In the genomic region with DNA sequence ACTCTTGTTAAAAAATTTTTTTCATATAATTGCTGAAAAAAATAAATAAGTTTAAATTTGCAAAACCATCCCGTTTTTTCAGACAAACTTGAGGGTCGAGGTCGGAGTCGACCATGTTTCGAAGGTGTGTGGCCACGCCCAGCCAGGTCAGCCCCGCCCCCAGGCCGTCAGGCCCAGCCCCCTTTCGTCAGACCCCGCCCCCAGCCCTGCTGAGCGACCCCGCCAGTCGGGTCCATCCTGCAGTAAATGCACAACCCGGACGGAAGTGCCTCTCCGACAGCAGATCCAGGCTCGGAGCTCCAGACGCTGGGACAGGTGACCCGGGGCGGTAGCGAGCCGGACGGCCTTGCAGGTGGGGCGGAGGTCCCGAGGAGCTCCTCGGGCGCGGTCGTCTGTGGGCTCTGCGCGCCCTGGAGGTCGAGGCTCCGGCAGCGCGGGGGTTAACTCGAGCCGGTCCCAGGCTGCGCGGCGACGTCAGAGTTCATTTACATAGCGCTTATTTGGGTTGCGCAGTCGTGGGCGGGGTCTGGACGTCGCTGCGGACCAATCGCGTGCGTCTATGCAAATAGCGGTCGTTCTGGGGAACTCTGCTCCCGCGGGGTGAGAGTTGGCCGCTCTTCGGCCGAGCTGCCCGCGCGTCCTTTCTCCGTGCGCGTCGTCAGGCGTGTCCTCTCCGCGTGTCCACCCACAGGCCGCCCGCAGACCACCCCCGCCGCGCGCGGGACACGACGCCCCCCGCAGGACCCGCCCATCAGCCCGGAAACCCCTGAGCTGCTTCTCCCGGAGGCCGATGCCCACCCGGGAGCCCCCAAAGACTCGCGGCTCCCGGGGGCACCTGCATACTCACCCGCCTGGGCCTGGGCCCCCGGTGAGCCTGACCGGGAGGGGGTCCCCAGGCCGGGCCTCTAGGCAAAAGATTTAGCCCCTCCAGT, we compare ENCODE assay signal across 8 cellular contexts. TPM values are rescaled to one million over a fixed set of nuclear protein-coding genes. Genes with fewer than 3 reads are reported as not detected.
DNase-seq lines count a peak whose midpoint lies in the region; ATAC-seq and TF ChIP-seq lines count a peak whose summit lies in the region.

A gene with protein sequence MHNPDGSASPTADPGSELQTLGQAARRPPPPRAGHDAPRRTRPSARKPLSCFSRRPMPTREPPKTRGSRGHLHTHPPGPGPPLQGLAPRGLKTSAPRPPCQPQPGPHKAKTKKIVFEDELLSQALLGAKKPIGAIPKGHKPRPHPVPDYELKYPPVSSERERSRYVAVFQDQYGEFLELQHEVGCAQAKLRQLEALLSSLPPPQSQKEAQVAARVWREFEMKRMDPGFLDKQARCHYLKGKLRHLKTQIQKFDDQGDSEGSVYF (plus strand): TSS at position 225 of the 932 bp plus-strand sequence. CDS start 22 bp downstream, at position 247.

- H2BK120ac ChIP-seq in H9 (ENCODE audit: low read depth, low read length, poor library complexity, severe bottlenecking) = no peak within 1 kb of the TSS

- DNase-seq in H9 (peak; percentile 97), MG63 (peak; percentile 99), SHP77 (lab: John Stamatoyannopoulos, UW) (peak; percentile 96 to 97), fibroblast of pulmonary artery (ENCODE audit: low read depth) (peak; percentile 98)
- peak; percentile 94 for DNase-seq in activated T-helper 9 cell treated with anti-CD3 and anti-CD28 coated beads, Interleukin-2, amount 50 U/mL, for 16 hours (ENCODE audit: low read depth)
- DNase-seq in natural killer cell treated with Interleukin-12 subunit alpha and Interleukin-12 subunit beta and Interleukin-15 and Interleukin-18, amount 100 ng/mL, for 72 hours (ENCODE audit: low spot score) = peak; percentile 97
- DNase-seq in stimulated activated naive CD4-positive, alpha-beta T cell treated with Interleukin-2 at 50 U/mL for 16 hours (lab: John Stamatoyannopoulos, UW) = peak; percentile 96

- no peak for TF ChIP-seq CTCF in H9 (conservative IDR thresholded peaks at IDR 0.05)
- no peak for TF ChIP-seq CTCF in fibroblast of pulmonary artery (IDR thresholded peaks at IDR 0.05; ENCODE audit: low read length, missing control alignments)

- H3K9ac ChIP-seq in ES-I3 (ENCODE audit: low read depth, low read length) = peak within 1 kb of the TSS; percentile 91
- peak within 1 kb of the TSS; percentile 62 for H3K9ac ChIP-seq in H9 (ENCODE audit: extremely low read depth, insufficient read length, low read length)

- peak within 1 kb of the TSS; percentile 64 for H3K4me3 ChIP-seq in MG63
- peak within 1 kb of the TSS; percentile 75 for H3K4me3 ChIP-seq in fibroblast of pulmonary artery (replicated peaks; ENCODE audit: low read depth, low read length)

- H3K27ac Mint-ChIP-seq in H9 = peak within 1 kb of the TSS; percentile 97 to 100 (median 98)
- H3K27ac Mint-ChIP-seq in natural killer cell treated with Interleukin-12 subunit alpha and Interleukin-12 subunit beta and Interleukin-15 and Interleukin-18, amount 100 ng/mL, for 72 hours = peak within 1 kb of the TSS; percentile 79 to 80

- H2BK12ac ChIP-seq in H9 (ENCODE audit: insufficient read length, low read depth, low read length) = no peak within 1 kb of the TSS

- H2BK15ac ChIP-seq in H9 (ENCODE audit: low read depth, low read length) = peak within 1 kb of the TSS; percentile 75; the same call in 1 of the 2 replicates

- no peak within 1 kb of the TSS; the same call in 1 of the 2 replicates for H3K4ac ChIP-seq in H9 (ENCODE audit: low read depth, low read length)

- ATAC-seq in natural killer cell treated with Interleukin-12 subunit alpha and Interleukin-12 subunit beta and Interleukin-15 and Interleukin-18, amount 100 ng/mL, for 72 hours = peak; percentile 96 to 97

- H3K14ac ChIP-seq in H9 (ENCODE audit: insufficient read depth, low read length) = no peak within 1 kb of the TSS

- peaks cover 3% of the 10 kb centered on the region; the same call in 1 of the 2 replicates for H3K4me1 ChIP-seq in ES-I3 (ENCODE audit: insufficient read depth, low read length)
- no peaks in the 10 kb centered on the region; the same call in 1 of the 2 replicates for H3K4me1 ChIP-seq in H9 (ENCODE audit: insufficient read depth, low read length)

- no peak within 1 kb of the TSS for H2AK5ac ChIP-seq in H9 (ENCODE audit: insufficient read length, low read length)

- H3K9me3 ChIP-seq in ES-I3 (ENCODE audit: control insufficient read depth, insufficient read depth, low read length) (no peaks in the 10 kb centered on the region), H9 (ENCODE audit: control insufficient read depth, low read depth, low read length) (no peaks in the 10 kb centered on the region), MG63 (no peaks in the 10 kb centered on the region)

- H4K8ac ChIP-seq in H9 (replicated peaks; ENCODE audit: insufficient read length, low read depth, low read length) = no peak within 1 kb of the TSS

- H3K27me3 ChIP-seq in H9 (ENCODE audit: insufficient read depth, low read length) (no peaks in the 10 kb centered on the region), MG63 (no peaks in the 10 kb centered on the region)

- H3K4me3 Mint-ChIP-seq in H9 = peak within 1 kb of the TSS; percentile 79 to 96
- peak within 1 kb of the TSS; percentile 87 for H3K4me3 Mint-ChIP-seq in natural killer cell treated with Interleukin-12 subunit alpha and Interleukin-12 subunit beta and Interleukin-15 and Interleukin-18, amount 100 ng/mL, for 72 hours

- H4K91ac ChIP-seq in H9 (ENCODE audit: insufficient read length, low read depth, low read length) = no peak within 1 kb of the TSS

- H2BK20ac ChIP-seq in H9 (ENCODE audit: low read depth, low read length, poor library complexity, severe bottlenecking) = no peak within 1 kb of the TSS

- H3K4me1 Mint-ChIP-seq in H9 = peaks cover 8 to 21% of the 10 kb centered on the region in 2 experiments
- H3K4me1 Mint-ChIP-seq in natural killer cell treated with Interleukin-12 subunit alpha and Interleukin-12 subunit beta and Interleukin-15 and Interleukin-18, amount 100 ng/mL, for 72 hours (ENCODE audit: low read depth in 2 of 2) = peaks cover 5 to 6% of the 10 kb centered on the region in 2 donors

- no peak within 1 kb of the TSS for H3K56ac ChIP-seq in H9 (ENCODE audit: insufficient read length, low read depth, low read length)

- no CpG with 5 or more reads among the region's 90 CpGs for WGBS in H9 (ENCODE audit: extremely low coverage, insufficient read length, low lambda C conversion rate)

- H3K36me3 Mint-ChIP-seq in H9 (ENCODE audit: insufficient read depth in 1 of 3, low read depth in 3 of 3) = peaks cover 4 to 19% (median 14%) of the 10 kb centered on the region in 3 experiments; a peak in 6 of 7 replicates
- H3K36me3 Mint-ChIP-seq in natural killer cell treated with Interleukin-12 subunit alpha and Interleukin-12 subunit beta and Interleukin-15 and Interleukin-18, amount 100 ng/mL, for 72 hours = no peaks in the 10 kb centered on the region

- H4K20me1 ChIP-seq in H9 (ENCODE audit: control insufficient read depth, insufficient read depth, insufficient read length) = no peaks in the 10 kb centered on the region

- no peak within 1 kb of the TSS for H3K23ac ChIP-seq in H9 (ENCODE audit: insufficient read length, low read depth, low read length)

- H3K18ac ChIP-seq in H9 (ENCODE audit: insufficient read length, low read depth, low read length) = peak within 1 kb of the TSS; percentile 28

- no peak within 1 kb of the TSS for H2BK5ac ChIP-seq in H9 (ENCODE audit: insufficient read length, low read length)

- peaks cover 5% of the 10 kb centered on the region for H3K23me2 ChIP-seq in H9 (ENCODE audit: insufficient read length, low read depth, low read length, poor library complexity, severe bottlenecking)

- H3K79me2 ChIP-seq in H9 (ENCODE audit: insufficient read depth, low read length) = no peaks in the 10 kb centered on the region

- peak within 1 kb of the TSS; percentile 68 for H3K4me2 ChIP-seq in H9 (ENCODE audit: insufficient read depth, insufficient read length, low read length)

- no peaks in the 10 kb centered on the region for H3K27me3 Mint-ChIP-seq in H9 (ENCODE audit: low read depth)
- no peaks in the 10 kb centered on the region for H3K27me3 Mint-ChIP-seq in natural killer cell treated with Interleukin-12 subunit alpha and Interleukin-12 subunit beta and Interleukin-15 and Interleukin-18, amount 100 ng/mL, for 72 hours

- no peak within 1 kb of the TSS for H4K5ac ChIP-seq in H9 (ENCODE audit: insufficient read length, low read depth, low read length)

- no peak within 1 kb of the TSS for H2AFZ ChIP-seq in H9 (ENCODE audit: low read length)

- H3K9me3 Mint-ChIP-seq in H9 = no peaks in the 10 kb centered on the region
- H3K9me3 Mint-ChIP-seq in natural killer cell treated with Interleukin-12 subunit alpha and Interleukin-12 subunit beta and Interleukin-15 and Interleukin-18, amount 100 ng/mL, for 72 hours = no peaks in the 10 kb centered on the region

- no peaks in the 10 kb centered on the region for H3K36me3 ChIP-seq in ES-I3 (ENCODE audit: insufficient read depth, low read length)
- peaks cover 19% of the 10 kb centered on the region for H3K36me3 ChIP-seq in MG63

- no peaks in the 10 kb centered on the region for H3K79me1 ChIP-seq in H9 (ENCODE audit: insufficient read depth, low read depth, low read length, poor library complexity, severe bottlenecking)

- no peak within 1 kb of the TSS for H3T11ph ChIP-seq in H9 (ENCODE audit: low read length)

- H3K27ac ChIP-seq in H9 (ENCODE audit: insufficient read length, low read depth, low read length) = no peak within 1 kb of the TSS

RNA-seq across cellular contexts. Expression of the gene that starts here (rescaled TPM):
- total RNA-seq in H9 (2021) = 25.7 and 26.4 TPM in 2 replicates
- total RNA-seq in MG63 (2014; rRNA removed; shearing (Covaris generic); ENCODE audit: low replicate concordance) = 2.8 and 7.8 TPM in 2 replicates
- total RNA-seq in natural killer cell treated with Interleukin-12 subunit alpha and Interleukin-12 subunit beta and Interleukin-15 and Interleukin-18, amount 100 ng/mL, for 72 hours = 10 to 100 TPM; 14.7 to 31.9 TPM
